1 cellular context compared by ENCODE assay signal in genomic region chr16:47045459-47045858, GRCh38.
TF ChIP-seq lines count a peak whose summit lies in the region.

No MANE protein-coding gene starts in this region.

TF ChIP-seq in K562, 482 proteins besides CTCF, POLR2A, EP300 and RAD21:
- peak; percentile 73; the same call in 1 of the 2 replicates for TF ChIP-seq ESRRA (IDR thresholded peaks at IDR 0.05; ENCODE audit: borderline replicate concordance, low read depth)
- TF ChIP-seq ZBTB12 (CRISPR knock-in tag; IDR thresholded peaks at IDR 0.05) = no peak
- TF ChIP-seq ZNF512 (tag; IDR thresholded peaks at IDR 0.05) = peak; percentile 91
- peak; percentile 74 for TF ChIP-seq ELF1 (tag; IDR thresholded peaks at IDR 0.05)
